Comparison of ENCODE assay signal across 18 cellular contexts in the genomic region with DNA sequence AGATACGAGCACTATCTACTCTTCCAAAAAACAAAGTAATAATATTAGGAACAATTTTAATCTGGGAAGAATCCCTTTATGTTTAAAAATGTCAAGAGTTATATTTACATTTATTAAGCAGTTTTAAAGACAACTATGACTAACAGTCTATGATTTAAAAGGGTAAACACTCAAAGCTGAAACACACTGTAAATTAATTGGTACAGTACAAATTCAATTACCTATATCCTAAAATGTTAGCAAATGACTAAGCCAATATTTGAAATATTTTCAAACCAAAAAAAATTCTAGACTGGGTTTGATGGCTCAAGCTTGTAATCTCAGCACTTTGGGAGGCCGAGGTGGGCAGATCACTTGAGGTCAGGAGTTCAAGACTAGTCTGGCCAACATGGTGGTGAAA. TPM values are rescaled to one million over a fixed set of nuclear protein-coding genes. Genes with fewer than 3 reads are reported as not detected.
DNase-seq lines count a peak whose midpoint lies in the region; ATAC-seq and TF ChIP-seq lines count a peak whose summit lies in the region.
"Had no signal": no experiment of that assay in that cellular context is flagged by ENCODE, and none has a peak within 500 bp of the region (broad histone marks: within the 10 kb centered on the region; RNA-seq: fewer than 3 reads in every experiment).

No MANE protein-coding gene starts in this region.

- ATAC-seq in SK-N-SH treated with all-trans-retinoic acid at 6 μM for 48 hours: peak; percentile 53
- peak; percentile 27 for ATAC-seq in PC-3
- ATAC-seq in gastrocnemius medialis: no peak
- ATAC-seq in GM21423 (IDR thresholded peaks at IDR 0.05; ENCODE audit: unreplicated experiment): no peak
- no peak for ATAC-seq in GM21360 (IDR thresholded peaks at IDR 0.05; ENCODE audit: unreplicated experiment)
- ATAC-seq: A549 had no signal

- H2AFZ ChIP-seq in SK-N-SH (ENCODE audit: low read depth) (no peak overlapping the region), GM23248 (no peak overlapping the region), PC-3 (ENCODE audit: low read length) (no peak overlapping the region)

- H3K4me1 ChIP-seq in SK-N-SH (ENCODE audit: control insufficient read depth in 1 of 2, insufficient read depth in 2 of 2, low read depth in 1 of 2, low read length in 1 of 2): 0 out of 4 replicates have a peak, but pooled peaks cover 0 to 3% of the 10 kb centered on the region in 2 experiments
- H3K4me1 ChIP-seq in GM23248 (ENCODE audit: insufficient read depth): peaks cover 22% of the 10 kb centered on the region
- H3K4me1 ChIP-seq in PC-3 (ENCODE audit: insufficient read depth, low read length): no peaks in the 10 kb centered on the region
- H3K4me1 ChIP-seq in gastrocnemius medialis: peaks cover 27 to 29% of the 10 kb centered on the region in 2 donors
- H3K4me1 ChIP-seq in Caco-2: peaks cover 34% of the 10 kb centered on the region
- H3K4me1 ChIP-seq: A549, BE2C had no signal

- H3F3A ChIP-seq in SK-N-SH (replicated peaks; ENCODE audit: insufficient read depth): peaks cover 18% of the 10 kb centered on the region
- peaks cover 16% of the 10 kb centered on the region; the same call in 1 of the 2 replicates for H3F3A ChIP-seq in GM23248 (ENCODE audit: insufficient read depth)
- peaks cover 4% of the 10 kb centered on the region for H3F3A ChIP-seq in PC-3 (ENCODE audit: low read length, unreplicated experiment)

- WGBS in SK-N-SH (ENCODE audit: low lambda C conversion rate): 79% methylated on average over 2 of the region's 2 CpGs
- WGBS in GM23248 (ENCODE audit: low coverage in 1 of 2, low lambda C conversion rate in 2 of 2, missing lambda C conversion rate in 2 of 2), 2 experiments: 54 to 62% methylated on average over 2 of the region's 2 CpGs

- intact Hi-C loops in PC-3 (cut with micrococcal nuclease): no loop called here
- intact Hi-C loops in gastrocnemius medialis (cut with DNase I; ENCODE audit: low total_unique reads): no loop called here
- intact Hi-C loops in Caco-2 (cut with micrococcal nuclease; ENCODE audit: unreplicated experiment): no loop called here

- no TSS peak for BruUV-seq in PC-3 (replicated peaks; lab: Mats Ljungman, UMichigan)
- BruUV-seq in Caco-2 (replicated peaks; lab: Mats Ljungman, UMichigan): no TSS peak

- H3K4me3 ChIP-seq in SK-N-SH (ENCODE audit: low read depth in 2 of 2, low read length in 1 of 2) (no peak overlapping the region), GM23248 (no peak overlapping the region), PC-3 (ENCODE audit: low read length) (no peak overlapping the region), gastrocnemius medialis (no peak overlapping the region), Caco-2 (ENCODE audit: low read depth, low read length) (no peak overlapping the region)
- H3K4me3 ChIP-seq: A549 had no signal

- H3K36me3 Mint-ChIP-seq in Caco-2 (ENCODE audit: insufficient read depth, unreplicated experiment): peaks cover 87% of the 10 kb centered on the region

- H3K27ac ChIP-seq in SK-N-SH (ENCODE audit: low read depth in 2 of 2, low read length in 1 of 2): peak overlapping the region in 1 of 2 experiments; percentile 21; a peak in 2 of 4 replicates
- peak overlapping the region; percentile 4; the same call in 1 of the 2 replicates for H3K27ac ChIP-seq in GM23248
- no peak overlapping the region for H3K27ac ChIP-seq in PC-3 (ENCODE audit: low read length)
- peak overlapping the region; percentile 83 to 91 (median 86) for H3K27ac ChIP-seq in gastrocnemius medialis
- H3K27ac ChIP-seq: 22Rv1, A549, C4-2B, KMS-11 had no signal

- POLR2A ChIA-PET in SK-N-SH (lab: Yijun Ruan, JAX) (no interaction called here), PC-3 (lab: Charles Lee; ENCODE audit: unreplicated experiment) (no interaction called here), Caco-2 (lab: Charles Lee) (no interaction called here)

- TF ChIP-seq EP300 in SK-N-SH (IDR thresholded peaks at IDR 0.05; ENCODE audit: borderline replicate concordance in 1 of 2, low read depth in 1 of 2, low read length in 1 of 2): no peak

- TF ChIP-seq CTCF in SK-N-SH (IDR thresholded peaks at IDR 0.05): no peak
- no peak for TF ChIP-seq CTCF in PC-3 (conservative IDR thresholded peaks at IDR 0.05; ENCODE audit: low read depth, low read length)
- no peak for TF ChIP-seq CTCF in gastrocnemius medialis (IDR thresholded peaks at IDR 0.05 in 4 of 5, conservative IDR thresholded peaks at IDR 0.05 in 1 of 5)
- no peak for TF ChIP-seq CTCF in Caco-2 (IDR thresholded peaks at IDR 0.05; ENCODE audit: insufficient read depth in 1 of 2, low read depth in 1 of 2, low read length in 1 of 2, severe bottlenecking in 1 of 2, unreplicated experiment in 1 of 2)

- H3K4me1 Mint-ChIP-seq in Caco-2 (ENCODE audit: low read depth, unreplicated experiment): peaks cover 23% of the 10 kb centered on the region

- peaks cover 58 to 83% of the 10 kb centered on the region in 2 experiments for H3K36me3 ChIP-seq in SK-N-SH (replicated peaks in 1 of 2; ENCODE audit: control insufficient read depth in 1 of 2, insufficient read depth in 2 of 2, low read length in 1 of 2)
- H3K36me3 ChIP-seq in GM23248 (ENCODE audit: low read depth): peaks cover 64% of the 10 kb centered on the region
- peaks cover 62% of the 10 kb centered on the region for H3K36me3 ChIP-seq in PC-3 (ENCODE audit: low read depth, low read length)
- peaks cover 2 to 35% of the 10 kb centered on the region in 2 donors for H3K36me3 ChIP-seq in gastrocnemius medialis
- peaks cover 4% of the 10 kb centered on the region for H3K36me3 ChIP-seq in Caco-2 (ENCODE audit: control insufficient read depth, insufficient read depth, low read length)

- H3K79me2 ChIP-seq in SK-N-SH (ENCODE audit: insufficient read depth) (no peaks in the 10 kb centered on the region; the same call in 1 of the 2 replicates), GM23248 (ENCODE audit: insufficient read depth) (peaks cover 33% of the 10 kb centered on the region), PC-3 (ENCODE audit: low read length) (no peaks in the 10 kb centered on the region)

- H3K9ac ChIP-seq in SK-N-SH (no peak overlapping the region), GM23248 (no peak overlapping the region), PC-3 (ENCODE audit: low read length) (no peak overlapping the region)
- H3K9ac ChIP-seq: KMS-11 had no signal

- in situ Hi-C loops in GM23248 (cut with MboI): no loop called here
- in situ Hi-C loops in gastrocnemius medialis (cut with MboI; ENCODE audit: low sequenced_read_pairs in 4 of 4): no loop called here

- no peak overlapping the region for H3K4me3 Mint-ChIP-seq in Caco-2 (ENCODE audit: unreplicated experiment)
- H3K4me3 Mint-ChIP-seq: CD4-positive, alpha-beta T cell had no signal

- no peaks in the 10 kb centered on the region for H3K9me3 ChIP-seq in SK-N-SH
- no peaks in the 10 kb centered on the region for H3K9me3 ChIP-seq in GM23248 (ENCODE audit: low read depth)
- no peaks in the 10 kb centered on the region for H3K9me3 ChIP-seq in PC-3 (ENCODE audit: low read length)
- H3K9me3 ChIP-seq in gastrocnemius medialis: no peaks in the 10 kb centered on the region
- no peaks in the 10 kb centered on the region for H3K9me3 ChIP-seq in Caco-2
- H3K9me3 ChIP-seq: A549, BE2C had no signal

- CTCF ChIA-PET in SK-N-SH (lab: Yijun Ruan, JAX): no interaction called here
- CTCF ChIA-PET in PC-3 (lab: Charles Lee): no interaction called here
- CTCF ChIA-PET in Caco-2 (lab: Charles Lee): no interaction called here

- H3K9me2 ChIP-seq in SK-N-SH (no peaks in the 10 kb centered on the region), GM23248 (ENCODE audit: insufficient read depth) (no peaks in the 10 kb centered on the region), PC-3 (replicated peaks; ENCODE audit: low read length) (no peaks in the 10 kb centered on the region)

- no peak overlapping the region for H3K27ac Mint-ChIP-seq in Caco-2 (ENCODE audit: unreplicated experiment)
- H3K27ac Mint-ChIP-seq: CD4-positive, alpha-beta T cell had no signal

- H3K4me2 ChIP-seq in SK-N-SH (no peak overlapping the region), GM23248 (ENCODE audit: unreplicated experiment) (peak overlapping the region; percentile 29), PC-3 (ENCODE audit: low read length) (no peak overlapping the region)
- H3K4me2 ChIP-seq: A549, KMS-11 had no signal

- H3K27me3 ChIP-seq in SK-N-SH (ENCODE audit: insufficient read depth): no peaks in the 10 kb centered on the region
- no peaks in the 10 kb centered on the region for H3K27me3 ChIP-seq in GM23248 (replicated peaks; ENCODE audit: insufficient read depth)
- H3K27me3 ChIP-seq in PC-3 (ENCODE audit: low read length): no peaks in the 10 kb centered on the region
- H3K27me3 ChIP-seq in gastrocnemius medialis: no peaks in the 10 kb centered on the region
- H3K27me3 ChIP-seq in Caco-2 (replicated peaks; ENCODE audit: control insufficient read depth, insufficient read depth, low read length): no peaks in the 10 kb centered on the region
- H3K27me3 ChIP-seq: BE2C had no signal

- no peaks in the 10 kb centered on the region for H3K27me3 Mint-ChIP-seq in Caco-2 (ENCODE audit: insufficient read depth, unreplicated experiment)
- H3K27me3 Mint-ChIP-seq: CD4-positive, alpha-beta T cell had no signal

- H4K20me1 ChIP-seq in SK-N-SH (ENCODE audit: insufficient read depth) (no peaks in the 10 kb centered on the region), GM23248 (ENCODE audit: insufficient read depth) (no peaks in the 10 kb centered on the region), PC-3 (ENCODE audit: low read length) (no peaks in the 10 kb centered on the region)

- no peaks in the 10 kb centered on the region for H3K9me3 Mint-ChIP-seq in Caco-2 (ENCODE audit: unreplicated experiment)
- H3K9me3 Mint-ChIP-seq: CD4-positive, alpha-beta T cell had no signal

- TF ChIP-seq POLR2A in gastrocnemius medialis (IDR thresholded peaks at IDR 0.05): no peak

- DNase-seq in SK-N-SH (no peak), GM23248 (no peak), PC-3 (no peak), gastrocnemius medialis (no peak), Caco-2 (no peak)
- DNase-seq: BE2C; CD4-positive, alpha-beta T cell; DMS153; DMS79; GF-D8; HCEC 1CT had no signal

- no peak for TF ChIP-seq RAD21 in SK-N-SH (IDR thresholded peaks at IDR 0.05; ENCODE audit: low read length)

TF ChIP-seq in SK-N-SH treated with all-trans-retinoic acid at 6 μM for 48 hours, 23 proteins besides CTCF, POLR2A, EP300 and RAD21:
- peak; percentile 40; the same call in 1 of the 2 replicates for TF ChIP-seq ISL1 (CRISPR knock-in tag; IDR thresholded peaks at IDR 0.05)
- no peak for TF ChIP-seq BACH2 (CRISPR knock-in tag; IDR thresholded peaks at IDR 0.05; ENCODE audit: borderline replicate concordance)

TF ChIP-seq in SK-N-SH, 30 proteins besides CTCF, POLR2A, EP300 and RAD21 (continues in another document):
- TF ChIP-seq FOXJ3 (CRISPR knock-in tag; IDR thresholded peaks at IDR 0.05) (no peak), RCOR1 (IDR thresholded peaks at IDR 0.05; ENCODE audit: low read length) (no peak), TCF12 (IDR thresholded peaks at IDR 0.05) (no peak)

RNA-seq across cellular contexts. Expression of a gene that starts 36.0 kb away (rescaled TPM):
- polyA plus RNA-seq in SK-N-SH (2012; rRNA removed) (1.1 TPM in 2 replicates), GM23248 (2016; fragmentation: Nextera tagmentation; extraction: Ambion mirVana) (0.28 and 0.44 TPM in 2 replicates)
- 0.21 and 0.37 TPM in 2 replicates for polyA plus RNA-seq in SK-N-SH (2012; cell fraction: cytosol; rRNA removed)
- 6.0 and 6.3 TPM in 2 replicates for polyA plus RNA-seq in SK-N-SH (2012; cell fraction: nucleus; rRNA removed)
- 0.51 and 0.65 TPM in 2 replicates for total RNA-seq in GM23248 (2014; rRNA removed; shearing (Covaris generic))
- total RNA-seq in PC-3 (2014; rRNA removed) (0.36 and 0.40 TPM in 2 replicates), gastrocnemius medialis (1 to 10 TPM in 1 of 4 donors, under 1 TPM in 1, not detected in 2; 0.24 to 3.3 TPM), Caco-2 (2022) (3.6 and 3.9 TPM in 2 replicates)

Comparison
In these comparisons a context has a peak if more than half of its experiments do, and no peak if none do; other contexts are left out.
1. ATAC-seq: peak in SK-N-SH treated with all-trans-retinoic acid at 6 μM for 48 hours (single experiment) and PC-3 (single experiment); none in gastrocnemius medialis (0 of 2), GM21423 (single experiment) and GM21360 (single experiment).